Comparison of ENCODE assay signal across 8 cellular contexts in the genomic region with DNA sequence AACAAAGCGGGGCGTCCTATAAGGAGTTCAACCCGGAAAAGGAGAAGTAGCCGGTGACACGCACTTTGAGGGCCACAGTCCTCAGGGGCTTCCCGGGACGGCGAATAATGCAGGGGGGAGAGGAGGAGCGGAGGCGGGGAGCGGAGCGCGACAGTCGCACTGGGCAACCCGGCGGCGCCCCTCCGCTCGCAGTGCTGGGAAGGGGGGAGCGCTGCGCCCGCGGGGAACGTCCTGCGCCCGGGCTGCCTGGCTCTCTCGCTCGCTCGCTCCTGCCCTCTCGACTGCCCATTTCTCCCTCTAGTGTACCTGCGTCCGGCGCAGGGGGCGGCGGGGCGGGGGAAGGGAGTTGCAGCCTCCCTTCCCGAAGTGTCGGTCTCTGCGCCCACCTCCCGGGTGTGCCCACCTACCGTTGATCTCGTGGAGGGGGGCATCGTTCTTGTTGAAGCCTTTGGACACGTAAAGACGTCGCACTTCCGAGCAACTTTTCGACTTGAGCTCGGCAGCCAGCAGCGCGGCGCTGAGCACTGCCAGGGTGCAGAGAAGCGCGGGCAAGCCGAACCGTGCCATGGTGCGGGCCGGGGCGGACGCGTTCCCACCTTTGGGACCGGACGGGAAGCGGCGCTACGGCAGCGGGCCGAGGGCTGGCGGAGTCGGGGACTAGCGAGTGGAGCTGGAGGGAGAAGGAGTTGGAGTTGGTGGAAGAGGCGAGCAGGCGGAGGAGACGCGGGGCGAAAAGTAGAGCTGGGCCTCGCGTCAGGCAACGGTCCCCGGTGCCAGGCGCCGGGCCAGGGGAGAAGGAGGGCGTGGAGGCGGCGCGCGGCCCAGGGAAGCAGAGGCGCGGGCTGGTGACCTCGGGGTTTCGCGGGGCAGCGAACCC. TPM values are rescaled to one million over a fixed set of nuclear protein-coding genes. Genes with fewer than 3 reads are reported as not detected.
DNase-seq lines count a peak whose midpoint lies in the region; ATAC-seq and FAIRE-seq lines count a peak whose summit lies in the region.

No MANE protein-coding gene starts in this region.

- peaks cover 32% of the 10 kb centered on the region for H3K27me3 Mint-ChIP-seq in activated T-cell treated with anti-CD3 and anti-CD28 coated beads, Interleukin-2, amount 50 U/mL, for 4 hours (ENCODE audit: low read depth)
- H3K27me3 Mint-ChIP-seq in activated T-helper 2 cell treated with anti-CD3 and anti-CD28 coated beads, Interferon-gamma antibody, Interleukin-2, Interleukin-4, amounts not matched to agents 10 μg/mL and 5 μg/mL and 100 μg/mL, durations not matched to agents 14 hours and 24 hours and 36 hours (ENCODE audit: low read depth) = peaks cover 49% of the 10 kb centered on the region

- ATAC-seq in activated T-cell treated with anti-CD3 and anti-CD28 coated beads, Interleukin-2, amount 50 U/mL, for 4 hours = no peak
- ATAC-seq in GM21528 (IDR thresholded peaks at IDR 0.05; ENCODE audit: low FRiP score, unreplicated experiment) (no peak), HG03045 (IDR thresholded peaks at IDR 0.05; ENCODE audit: unreplicated experiment) (no peak)

- H3K27ac ChIP-seq in small intestine (ENCODE audit: low read depth in 1 of 2, low read length in 1 of 2) = peak overlapping the region in 1 of 2 donors; percentile 64

- H3K9me3 Mint-ChIP-seq in activated T-cell treated with anti-CD3 and anti-CD28 coated beads, Interleukin-2, amount 50 U/mL, for 4 hours = no peaks in the 10 kb centered on the region
- H3K9me3 Mint-ChIP-seq in activated T-helper 2 cell treated with anti-CD3 and anti-CD28 coated beads, Interferon-gamma antibody, Interleukin-2, Interleukin-4, amounts not matched to agents 10 μg/mL and 5 μg/mL and 100 μg/mL, durations not matched to agents 14 hours and 24 hours and 36 hours = no peaks in the 10 kb centered on the region

- no peaks in the 10 kb centered on the region for H3K9me3 ChIP-seq in small intestine (ENCODE audit: control insufficient read depth, low read depth)

- H3K4me3 ChIP-seq in iPS-11a (ENCODE audit: low read depth, low read length) (peak overlapping the region; percentile 72), small intestine (ENCODE audit: low read depth in 1 of 2, low read length in 2 of 2) (peak overlapping the region; percentile 49 to 50)

- H3K4me1 Mint-ChIP-seq in activated T-cell treated with anti-CD3 and anti-CD28 coated beads, Interleukin-2, amount 50 U/mL, for 4 hours (ENCODE audit: low read depth) = peaks cover 4% of the 10 kb centered on the region
- peaks cover 3% of the 10 kb centered on the region for H3K4me1 Mint-ChIP-seq in activated T-helper 2 cell treated with anti-CD3 and anti-CD28 coated beads, Interferon-gamma antibody, Interleukin-2, Interleukin-4, amounts not matched to agents 10 μg/mL and 5 μg/mL and 100 μg/mL, durations not matched to agents 14 hours and 24 hours and 36 hours (ENCODE audit: low read depth)

- no peak for DNase-seq in activated T-cell treated with anti-CD3 and anti-CD28 coated beads, Interleukin-2, amount 50 U/mL, for 4 hours
- DNase-seq in activated T-cell treated with anti-CD3 and anti-CD28 coated beads for 4 hours (no peak), small intestine (no peak), T1000 (lab: John Stamatoyannopoulos, UW) (no peak)
- DNase-seq in activated T-helper 2 cell treated with anti-CD3 and anti-CD28 coated beads, Interferon-gamma antibody, Interleukin-2, Interleukin-4, amounts not matched to agents 10 μg/mL and 5 μg/mL and 100 μg/mL, durations not matched to agents 14 hours and 24 hours and 36 hours (ENCODE audit: low spot score) = no peak

- no peaks in the 10 kb centered on the region for H3K4me1 ChIP-seq in small intestine (ENCODE audit: control insufficient read depth in 2 of 2, insufficient read depth in 1 of 2, low read depth in 1 of 2, low read length in 1 of 2)

- WGBS in small intestine, 3 donors = 1 to 41% (median 24%) methylated on average over 32 to 90 of the region's 93 CpGs

- H3K36me3 ChIP-seq in small intestine (ENCODE audit: control insufficient read depth in 2 of 2, insufficient read depth in 2 of 2, low read length in 2 of 2) = no peaks in the 10 kb centered on the region

- no peak overlapping the region for H3K27ac Mint-ChIP-seq in activated T-helper 2 cell treated with anti-CD3 and anti-CD28 coated beads, Interferon-gamma antibody, Interleukin-2, Interleukin-4, amounts not matched to agents 10 μg/mL and 5 μg/mL and 100 μg/mL, durations not matched to agents 14 hours and 24 hours and 36 hours

- peaks cover 0 to 2% of the 10 kb centered on the region in 2 donors for H3K27me3 ChIP-seq in small intestine (ENCODE audit: control insufficient read depth in 2 of 2, insufficient read depth in 2 of 2, low read length in 2 of 2)

- H3K36me3 Mint-ChIP-seq in activated T-cell treated with anti-CD3 and anti-CD28 coated beads, Interleukin-2, amount 50 U/mL, for 4 hours (ENCODE audit: insufficient read depth) = no peaks in the 10 kb centered on the region
- H3K36me3 Mint-ChIP-seq in activated T-helper 2 cell treated with anti-CD3 and anti-CD28 coated beads, Interferon-gamma antibody, Interleukin-2, Interleukin-4, amounts not matched to agents 10 μg/mL and 5 μg/mL and 100 μg/mL, durations not matched to agents 14 hours and 24 hours and 36 hours (ENCODE audit: low read depth) = no peaks in the 10 kb centered on the region

- H3K4me3 Mint-ChIP-seq in activated T-cell treated with anti-CD3 and anti-CD28 coated beads, Interleukin-2, amount 50 U/mL, for 4 hours = peak overlapping the region; percentile 50
- H3K4me3 Mint-ChIP-seq in activated T-helper 2 cell treated with anti-CD3 and anti-CD28 coated beads, Interferon-gamma antibody, Interleukin-2, Interleukin-4, amounts not matched to agents 10 μg/mL and 5 μg/mL and 100 μg/mL, durations not matched to agents 14 hours and 24 hours and 36 hours (ENCODE audit: low read depth) = peak overlapping the region; percentile 47

- FAIRE-seq in small intestine (lab: Jason Lieb, UNC) = no peak

- intact Hi-C loops in activated T-helper 2 cell treated with anti-CD3 and anti-CD28 coated beads, Interferon-gamma antibody, Interleukin-2, Interleukin-4, amounts not matched to agents 10 μg/mL and 5 μg/mL and 100 μg/mL, durations not matched to agents 14 hours and 24 hours and 36 hours (cut with micrococcal nuclease) = loop anchor here (10.0 kb wide), 1 partner anchor 460 kb away; a partner anchor contains a TSS

RNA-seq across cellular contexts. Expression of a gene that starts 0.7 kb away (rescaled TPM):
- total RNA-seq in activated T-cell treated with anti-CD3 and anti-CD28 coated beads, Interleukin-2, amount 50 U/mL, for 4 hours = under 1 TPM; 0.10 to 0.13 (median 0.11) TPM
- total RNA-seq in activated T-helper 2 cell treated with anti-CD3 and anti-CD28 coated beads, Interferon-gamma antibody, Interleukin-2, Interleukin-4, amounts not matched to agents 10 μg/mL and 5 μg/mL and 100 μg/mL, durations not matched to agents 14 hours and 24 hours and 36 hours = not detected in 2 replicates
- 10 to 100 TPM in 1 of 3 donors, 1 to 10 TPM in 2; 1.3 to 15.3 (median 1.9) TPM for polyA plus RNA-seq in small intestine
